8 cellular contexts compared by ENCODE assay signal in genomic region chr16:49921791-49922456, GRCh38.
DNase-seq lines count a peak whose midpoint lies in the region; ATAC-seq and TF ChIP-seq lines count a peak whose summit lies in the region.

No MANE protein-coding gene starts in this region.

- no peaks in the 10 kb centered on the region for H3K4me1 Mint-ChIP-seq in CD4-positive, CD25-positive, alpha-beta regulatory T cell
- H3K4me1 Mint-ChIP-seq in HFFc6 (ENCODE audit: low read depth) (no peaks in the 10 kb centered on the region), T-helper 17 cell (peaks cover 5% of the 10 kb centered on the region)

- WGBS in hepatocyte (ENCODE audit: low lambda C conversion rate, missing lambda C conversion rate): 33% methylated on average over 6 of the region's 6 CpGs

- no peaks in the 10 kb centered on the region for H3K36me3 ChIP-seq in CD4-positive, CD25-positive, alpha-beta regulatory T cell (ENCODE audit: control insufficient read depth, insufficient read depth, low read length)
- H3K36me3 ChIP-seq in PC-9 (ENCODE audit: low read depth) (no peaks in the 10 kb centered on the region), hepatocyte (replicated peaks; ENCODE audit: insufficient read depth, low read depth) (no peaks in the 10 kb centered on the region), gastrocnemius medialis (no peaks in the 10 kb centered on the region)

- no peak for TF ChIP-seq POLR2A in gastrocnemius medialis (IDR thresholded peaks at IDR 0.05)

- in situ Hi-C loops in gastrocnemius medialis (cut with MboI; ENCODE audit: low sequenced_read_pairs in 4 of 4): loop anchor here in 3 of 4 donors (5.0 to 25.0 kb wide), 3 partner anchors 507 to 510 kb away; no protein-coding TSS in a partner anchor

- no peak overlapping the region for H3K4me3 Mint-ChIP-seq in CD4-positive, CD25-positive, alpha-beta regulatory T cell
- no peak overlapping the region for H3K4me3 Mint-ChIP-seq in HFFc6
- no peak overlapping the region for H3K4me3 Mint-ChIP-seq in T-helper 17 cell

- H3K4me3 ChIP-seq in CD4-positive, CD25-positive, alpha-beta regulatory T cell (ENCODE audit: low read depth, low read length): no peak overlapping the region
- H3K4me3 ChIP-seq in PC-9: no peak overlapping the region
- H3K4me3 ChIP-seq in hepatocyte: no peak overlapping the region
- H3K4me3 ChIP-seq in gastrocnemius medialis: no peak overlapping the region

- no TSS peak for BruUV-seq in PC-9 (replicated peaks; lab: Mats Ljungman, UMichigan)

- no peaks in the 10 kb centered on the region for H3F3A ChIP-seq in PC-9 (ENCODE audit: insufficient read depth, low read depth)

- H2AFZ ChIP-seq in PC-9 (no peak overlapping the region), hepatocyte (no peak overlapping the region)

- intact Hi-C loops in PC-9 (cut with micrococcal nuclease; ENCODE audit: unreplicated experiment): loop anchor here (5.0 kb wide), 1 partner anchor 515 kb away; no protein-coding TSS in a partner anchor
- intact Hi-C loops in gastrocnemius medialis (cut with DNase I; ENCODE audit: low total_unique reads): loop anchor here (1.0 to 5.0 kb wide), 2 partner anchors 430 to 514 kb away; no protein-coding TSS in a partner anchor

- CTCF ChIA-PET in PC-9 (lab: Charles Lee): interaction anchor here (0.6 kb wide), 1 partner anchor 353 kb away, joined by 3 read pairs; no protein-coding TSS in a partner anchor

- H4K20me1 ChIP-seq in PC-9 (ENCODE audit: insufficient read depth) (no peaks in the 10 kb centered on the region), hepatocyte (ENCODE audit: insufficient read depth, poor library complexity, severe bottlenecking) (no peaks in the 10 kb centered on the region)

- POLR2A ChIA-PET in PC-9 (lab: Charles Lee; ENCODE audit: unreplicated experiment): no interaction called here

- H3K27me3 ChIP-seq in CD4-positive, CD25-positive, alpha-beta regulatory T cell (ENCODE audit: control insufficient read depth, insufficient read depth, low read length): no peaks in the 10 kb centered on the region
- peaks cover 44% of the 10 kb centered on the region for H3K27me3 ChIP-seq in PC-9 (ENCODE audit: insufficient read depth, low read depth)
- H3K27me3 ChIP-seq in hepatocyte: peaks cover 8% of the 10 kb centered on the region
- H3K27me3 ChIP-seq in gastrocnemius medialis: no peaks in the 10 kb centered on the region

- H3K4me2 ChIP-seq in PC-9 (no peak overlapping the region), hepatocyte (no peak overlapping the region)

- peak; percentile 67 for TF ChIP-seq CTCF in HFFc6 (IDR thresholded peaks at IDR 0.05)
- peak; percentile 65 for TF ChIP-seq CTCF in PC-9 (conservative IDR thresholded peaks at IDR 0.05)
- peak; percentile 85 for TF ChIP-seq CTCF in hepatocyte (IDR thresholded peaks at IDR 0.05; ENCODE audit: poor library complexity)
- TF ChIP-seq CTCF in gastrocnemius medialis (IDR thresholded peaks at IDR 0.05 in 4 of 5, conservative IDR thresholded peaks at IDR 0.05 in 1 of 5): peak in 4 of 5 experiments; percentile 50 to 56 (median 56)

- ATAC-seq in CD4-positive, CD25-positive, alpha-beta regulatory T cell (ENCODE audit: low read depth in 2 of 2): no peak
- ATAC-seq in gastrocnemius medialis (peak in 1 of 2 donors; percentile 55), GM19452 (IDR thresholded peaks at IDR 0.05; ENCODE audit: unreplicated experiment) (no peak), T-helper 17 cell (no peak)

- H3K79me2 ChIP-seq in PC-9 (ENCODE audit: low read depth): no peaks in the 10 kb centered on the region
- H3K79me2 ChIP-seq in hepatocyte: no peaks in the 10 kb centered on the region

- H3K9me3 Mint-ChIP-seq in CD4-positive, CD25-positive, alpha-beta regulatory T cell: no peaks in the 10 kb centered on the region
- H3K9me3 Mint-ChIP-seq in HFFc6: no peaks in the 10 kb centered on the region

- H3K27ac Mint-ChIP-seq in CD4-positive, CD25-positive, alpha-beta regulatory T cell: no peak overlapping the region
- H3K27ac Mint-ChIP-seq in HFFc6: no peak overlapping the region
- H3K27ac Mint-ChIP-seq in T-helper 17 cell: no peak overlapping the region

- H3K27me3 Mint-ChIP-seq in CD4-positive, CD25-positive, alpha-beta regulatory T cell: no peaks in the 10 kb centered on the region
- H3K27me3 Mint-ChIP-seq in HFFc6 (ENCODE audit: insufficient read depth) (peaks cover 4% of the 10 kb centered on the region; the same call in 1 of the 2 replicates), T-helper 17 cell (peaks cover 49% of the 10 kb centered on the region)

- H3K9me3 ChIP-seq in CD4-positive, CD25-positive, alpha-beta regulatory T cell (ENCODE audit: control insufficient read depth in 2 of 2, low read length in 2 of 2): no peaks in the 10 kb centered on the region
- H3K9me3 ChIP-seq in PC-9 (ENCODE audit: insufficient read depth, low read depth) (no peaks in the 10 kb centered on the region), hepatocyte (ENCODE audit: low read depth) (no peaks in the 10 kb centered on the region), gastrocnemius medialis (no peaks in the 10 kb centered on the region), T-helper 17 cell (ENCODE audit: control insufficient read depth, low read length, poor library complexity, severe bottlenecking) (no peaks in the 10 kb centered on the region)

- H3K9me2 ChIP-seq in PC-9 (ENCODE audit: insufficient read depth) (no peaks in the 10 kb centered on the region), hepatocyte (replicated peaks; ENCODE audit: insufficient read depth) (no peaks in the 10 kb centered on the region)

- H3K27ac ChIP-seq in CD4-positive, CD25-positive, alpha-beta regulatory T cell (ENCODE audit: insufficient read depth, low read length, poor library complexity, severe bottlenecking): no peak overlapping the region
- no peak overlapping the region for H3K27ac ChIP-seq in PC-9
- no peak overlapping the region for H3K27ac ChIP-seq in hepatocyte
- H3K27ac ChIP-seq in gastrocnemius medialis: no peak overlapping the region

- H3K36me3 Mint-ChIP-seq in CD4-positive, CD25-positive, alpha-beta regulatory T cell: no peaks in the 10 kb centered on the region
- H3K36me3 Mint-ChIP-seq in HFFc6 (ENCODE audit: low read depth) (no peaks in the 10 kb centered on the region), T-helper 17 cell (ENCODE audit: low read depth) (peaks cover 2% of the 10 kb centered on the region)

- DNase-seq in CD4-positive, CD25-positive, alpha-beta regulatory T cell: peak in 2 of 3 donors; percentile 7 to 38
- DNase-seq in HFFc6: peak; percentile 6
- peak in 1 of 2 experiments; percentile 25 for DNase-seq in PC-9
- DNase-seq in amniotic epithelial cell (ENCODE audit: low read depth): peak; percentile 3
- DNase-seq in hepatocyte (ENCODE audit: low spot score): peak; percentile 86
- peak; percentile 11 to 23 for DNase-seq in gastrocnemius medialis
- no peak for DNase-seq in T-helper 17 cell

- no peaks in the 10 kb centered on the region for H3K4me1 ChIP-seq in CD4-positive, CD25-positive, alpha-beta regulatory T cell (ENCODE audit: control insufficient read depth, insufficient read depth, low read length, poor library complexity, severe bottlenecking)
- H3K4me1 ChIP-seq in PC-9 (replicated peaks; ENCODE audit: insufficient read depth): no peaks in the 10 kb centered on the region
- H3K4me1 ChIP-seq in hepatocyte (ENCODE audit: insufficient read depth): peaks cover 3% of the 10 kb centered on the region
- no peaks in the 10 kb centered on the region for H3K4me1 ChIP-seq in gastrocnemius medialis

Comparison
In these comparisons a context has a peak if more than half of its experiments do, and no peak if none do; other contexts are left out.
1. DNase-seq: peak in CD4-positive, CD25-positive, alpha-beta regulatory T cell (2 of 3), HFFc6 (single experiment), amniotic epithelial cell (single experiment), hepatocyte (single experiment) and gastrocnemius medialis (2 of 2); none in T-helper 17 cell (0 of 3).
2. Peak in every context shown above with its lines, with median percentiles within 50 percentile points of each other: CTCF ChIP-seq.